In the genomic region with DNA sequence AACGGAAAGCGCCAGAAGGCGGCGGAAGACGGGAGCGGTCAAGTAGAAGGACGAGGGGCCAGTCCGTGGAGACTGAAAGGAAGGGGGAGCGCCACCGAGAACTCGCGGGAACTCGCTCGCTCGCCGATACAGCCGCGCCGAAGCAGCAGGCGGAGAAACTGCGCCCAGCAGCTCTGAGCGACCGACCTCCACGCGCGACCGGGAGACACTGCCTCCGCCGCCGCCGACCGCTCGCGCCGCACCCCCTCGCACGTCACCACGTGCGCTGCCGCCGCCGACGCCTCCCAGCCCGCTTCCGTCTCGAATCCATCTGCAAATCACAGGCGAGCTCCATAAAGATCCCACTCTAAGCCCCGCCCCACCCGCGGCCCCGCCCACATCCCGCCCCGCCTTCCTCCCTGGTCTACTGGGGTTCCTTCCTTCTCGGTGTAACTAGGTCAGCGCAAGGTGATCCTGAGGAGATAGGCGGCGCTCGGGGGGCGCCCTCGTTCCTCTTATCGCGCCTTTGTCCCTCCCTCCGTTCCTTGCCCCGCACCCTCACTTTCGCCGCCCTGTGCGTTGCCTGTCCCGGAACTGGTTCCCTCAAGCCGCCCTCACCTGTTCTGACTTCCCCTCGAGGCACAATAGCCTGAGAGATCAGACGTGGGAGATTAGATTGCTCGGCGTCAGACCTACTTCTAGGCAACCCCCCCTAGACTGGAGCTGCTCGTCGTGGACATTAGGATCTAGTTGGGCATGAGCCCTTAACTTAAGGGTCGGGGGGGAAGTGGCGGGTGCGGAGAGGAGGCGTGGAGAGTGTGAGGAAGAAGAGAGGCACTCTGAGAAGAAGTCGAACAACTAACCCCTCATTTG, we compare ENCODE assay signal across 1 cellular context.
A peak's percentile ranks its signal among the peaks of the same experiment; 100 is the strongest.
TF ChIP-seq lines count a peak whose summit lies in the region.

A gene (minus strand): TSS at position 210 of the 852 bp plus-strand sequence. CDS start 7,750 bp downstream, outside the sequence.

TF ChIP-seq in HepG2, 621 proteins besides CTCF, POLR2A, EP300 and RAD21 (continued from another document):
- TF ChIP-seq RBFOX2 (IDR thresholded peaks at IDR 0.05; ENCODE audit: low read depth, low read length) (peak; percentile 89), TGIF2 (CRISPR knock-in tag; IDR thresholded peaks at IDR 0.05) (peak; percentile 56), U2AF1 (optimal IDR thresholded peaks at IDR 0.05; ENCODE audit: low read depth, low read length) (peak; percentile 17), ZNF282 (IDR thresholded peaks at IDR 0.05; ENCODE audit: partially characterized antibody) (no peak), ATRX (CRISPR knock-in tag; IDR thresholded peaks at IDR 0.05; ENCODE audit: borderline replicate concordance) (no peak), ZIK1 (CRISPR knock-in tag; IDR thresholded peaks at IDR 0.05; ENCODE audit: borderline replicate concordance, low read depth) (peak; percentile 46; the same call in 1 of the 2 replicates), ATF7 (IDR thresholded peaks at IDR 0.05) (no peak), ATF7 (CRISPR knock-in tag; IDR thresholded peaks at IDR 0.05) (no peak), ZNF354B (CRISPR knock-in tag; IDR thresholded peaks at IDR 0.05) (0 out of 2 replicates have a peak, but pooled peaks have one; percentile 64), ZNF124 (CRISPR knock-in tag; IDR thresholded peaks at IDR 0.05) (0 out of 2 replicates have a peak, but pooled peaks have one; percentile 32), SAFB2 (CRISPR knock-in tag; IDR thresholded peaks at IDR 0.05; ENCODE audit: borderline replicate concordance, low read depth) (peak; percentile 67; the same call in 1 of the 2 replicates), SOX13 (IDR thresholded peaks at IDR 0.05) (no peak), SOX13 (CRISPR knock-in tag; conservative IDR thresholded peaks at IDR 0.05 in 1 of 2, IDR thresholded peaks at IDR 0.05 in 1 of 2) (0 out of 4 replicates have a peak, but pooled peaks of 1 of the 2 experiments have one; percentile 24), YEATS4 (CRISPR knock-in tag; IDR thresholded peaks at IDR 0.05; ENCODE audit: borderline replicate concordance) (peak; percentile 50; the same call in 1 of the 2 replicates), ZNF788 (CRISPR knock-in tag; IDR thresholded peaks at IDR 0.05; ENCODE audit: borderline replicate concordance) (peak; percentile 71; the same call in 1 of the 2 replicates), GATAD1 (CRISPR knock-in tag; IDR thresholded peaks at IDR 0.05) (peak; percentile 43; the same call in 1 of the 2 replicates), STAG1 (CRISPR knock-in tag; IDR thresholded peaks at IDR 0.05) (peak; percentile 53), ERF (CRISPR knock-in tag; IDR thresholded peaks at IDR 0.05) (peak; percentile 85), FOXM1 (CRISPR knock-in tag; IDR thresholded peaks at IDR 0.05) (no peak), RXRB (CRISPR knock-in tag; IDR thresholded peaks at IDR 0.05; ENCODE audit: borderline replicate concordance) (peak; percentile 49; the same call in 1 of the 2 replicates), HOXA3 (CRISPR knock-in tag; IDR thresholded peaks at IDR 0.05) (peak; percentile 68), CAMTA2 (CRISPR knock-in tag; IDR thresholded peaks at IDR 0.05; ENCODE audit: borderline replicate concordance) (0 out of 2 replicates have a peak, but pooled peaks have one; percentile 26), ZNF335 (CRISPR knock-in tag; IDR thresholded peaks at IDR 0.05) (no peak), MATR3 (CRISPR knock-in tag; IDR thresholded peaks at IDR 0.05) (no peak), POLR2AphosphoS5 (IDR thresholded peaks at IDR 0.05; ENCODE audit: low read depth, low read length) (peak; percentile 78), ZNF589 (CRISPR knock-in tag; conservative IDR thresholded peaks at IDR 0.05) (0 out of 2 replicates have a peak, but pooled peaks have one; percentile 40), MEIS2 (CRISPR knock-in tag; IDR thresholded peaks at IDR 0.05) (peak; percentile 75; the same call in 1 of the 2 replicates), SRSF1 (optimal IDR thresholded peaks at IDR 0.05; ENCODE audit: low read depth, low read length) (no peak), TAF1 (CRISPR knock-in tag; IDR thresholded peaks at IDR 0.05) (peak; percentile 96), SP4 (CRISPR knock-in tag; IDR thresholded peaks at IDR 0.05) (no peak), ISX (CRISPR knock-in tag; conservative IDR thresholded peaks at IDR 0.05) (no peak)
- TF ChIP-seq, protein P1, sequence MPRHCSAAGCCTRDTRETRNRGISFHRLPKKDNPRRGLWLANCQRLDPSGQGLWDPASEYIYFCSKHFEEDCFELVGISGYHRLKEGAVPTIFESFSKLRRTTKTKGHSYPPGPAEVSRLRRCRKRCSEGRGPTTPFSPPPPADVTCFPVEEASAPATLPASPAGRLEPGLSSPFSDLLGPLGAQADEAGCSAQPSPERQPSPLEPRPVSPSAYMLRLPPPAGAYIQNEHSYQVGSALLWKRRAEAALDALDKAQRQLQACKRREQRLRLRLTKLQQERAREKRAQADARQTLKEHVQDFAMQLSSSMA (CRISPR knock-in tag; IDR thresholded peaks at IDR 0.05), result no peak
- TF ChIP-seq, protein P2, sequence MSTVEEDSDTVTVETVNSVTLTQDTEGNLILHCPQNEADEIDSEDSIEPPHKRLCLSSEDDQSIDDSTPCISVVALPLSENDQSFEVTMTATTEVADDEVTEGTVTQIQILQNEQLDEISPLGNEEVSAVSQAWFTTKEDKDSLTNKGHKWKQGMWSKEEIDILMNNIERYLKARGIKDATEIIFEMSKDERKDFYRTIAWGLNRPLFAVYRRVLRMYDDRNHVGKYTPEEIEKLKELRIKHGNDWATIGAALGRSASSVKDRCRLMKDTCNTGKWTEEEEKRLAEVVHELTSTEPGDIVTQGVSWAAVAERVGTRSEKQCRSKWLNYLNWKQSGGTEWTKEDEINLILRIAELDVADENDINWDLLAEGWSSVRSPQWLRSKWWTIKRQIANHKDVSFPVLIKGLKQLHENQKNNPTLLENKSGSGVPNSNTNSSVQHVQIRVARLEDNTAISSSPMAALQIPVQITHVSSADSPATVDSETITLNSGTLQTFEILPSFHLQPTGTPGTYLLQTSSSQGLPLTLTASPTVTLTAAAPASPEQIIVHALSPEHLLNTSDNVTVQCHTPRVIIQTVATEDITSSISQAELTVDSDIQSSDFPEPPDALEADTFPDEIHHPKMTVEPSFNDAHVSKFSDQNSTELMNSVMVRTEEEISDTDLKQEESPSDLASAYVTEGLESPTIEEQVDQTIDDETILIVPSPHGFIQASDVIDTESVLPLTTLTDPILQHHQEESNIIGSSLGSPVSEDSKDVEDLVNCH (CRISPR knock-in tag; IDR thresholded peaks at IDR 0.05), result no peak
- TF ChIP-seq, protein P3, sequence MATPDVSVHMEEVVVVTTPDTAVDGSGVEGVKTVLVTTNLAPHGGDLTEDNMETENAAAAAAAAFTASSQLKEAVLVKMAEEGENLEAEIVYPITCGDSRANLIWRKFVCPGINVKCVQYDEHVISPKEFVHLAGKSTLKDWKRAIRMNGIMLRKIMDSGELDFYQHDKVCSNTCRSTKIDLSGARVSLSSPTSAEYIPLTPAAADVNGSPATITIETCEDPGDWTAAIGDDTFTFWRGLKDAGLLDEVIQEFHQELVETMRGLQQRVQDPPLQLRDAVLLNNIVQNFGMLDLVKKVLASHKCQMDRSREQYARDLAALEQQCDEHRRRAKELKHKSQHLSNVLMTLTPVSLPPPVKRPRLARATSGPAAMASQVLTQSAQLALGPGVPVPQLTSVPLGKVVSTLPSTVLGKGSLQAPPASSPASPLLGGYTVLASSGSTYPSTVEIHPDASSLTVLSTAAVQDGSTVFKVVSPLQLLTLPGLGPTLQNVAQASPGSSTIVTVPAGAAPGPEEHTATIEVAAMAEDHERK (CRISPR knock-in tag; IDR thresholded peaks at IDR 0.05; ENCODE audit: low read depth), result peak; percentile 72
- TF ChIP-seq, protein P4, sequence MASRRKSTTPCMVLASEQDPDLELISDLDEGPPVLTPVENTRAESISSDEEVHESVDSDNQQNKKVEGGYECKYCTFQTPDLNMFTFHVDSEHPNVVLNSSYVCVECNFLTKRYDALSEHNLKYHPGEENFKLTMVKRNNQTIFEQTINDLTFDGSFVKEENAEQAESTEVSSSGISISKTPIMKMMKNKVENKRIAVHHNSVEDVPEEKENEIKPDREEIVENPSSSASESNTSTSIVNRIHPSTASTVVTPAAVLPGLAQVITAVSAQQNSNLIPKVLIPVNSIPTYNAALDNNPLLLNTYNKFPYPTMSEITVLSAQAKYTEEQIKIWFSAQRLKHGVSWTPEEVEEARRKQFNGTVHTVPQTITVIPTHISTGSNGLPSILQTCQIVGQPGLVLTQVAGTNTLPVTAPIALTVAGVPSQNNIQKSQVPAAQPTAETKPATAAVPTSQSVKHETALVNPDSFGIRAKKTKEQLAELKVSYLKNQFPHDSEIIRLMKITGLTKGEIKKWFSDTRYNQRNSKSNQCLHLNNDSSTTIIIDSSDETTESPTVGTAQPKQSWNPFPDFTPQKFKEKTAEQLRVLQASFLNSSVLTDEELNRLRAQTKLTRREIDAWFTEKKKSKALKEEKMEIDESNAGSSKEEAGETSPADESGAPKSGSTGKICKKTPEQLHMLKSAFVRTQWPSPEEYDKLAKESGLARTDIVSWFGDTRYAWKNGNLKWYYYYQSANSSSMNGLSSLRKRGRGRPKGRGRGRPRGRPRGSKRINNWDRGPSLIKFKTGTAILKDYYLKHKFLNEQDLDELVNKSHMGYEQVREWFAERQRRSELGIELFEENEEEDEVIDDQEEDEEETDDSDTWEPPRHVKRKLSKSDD (CRISPR knock-in tag; IDR thresholded peaks at IDR 0.05; ENCODE audit: low read depth), result peak; percentile 65; the same call in 1 of the 2 replicates
- TF ChIP-seq, protein P5, sequence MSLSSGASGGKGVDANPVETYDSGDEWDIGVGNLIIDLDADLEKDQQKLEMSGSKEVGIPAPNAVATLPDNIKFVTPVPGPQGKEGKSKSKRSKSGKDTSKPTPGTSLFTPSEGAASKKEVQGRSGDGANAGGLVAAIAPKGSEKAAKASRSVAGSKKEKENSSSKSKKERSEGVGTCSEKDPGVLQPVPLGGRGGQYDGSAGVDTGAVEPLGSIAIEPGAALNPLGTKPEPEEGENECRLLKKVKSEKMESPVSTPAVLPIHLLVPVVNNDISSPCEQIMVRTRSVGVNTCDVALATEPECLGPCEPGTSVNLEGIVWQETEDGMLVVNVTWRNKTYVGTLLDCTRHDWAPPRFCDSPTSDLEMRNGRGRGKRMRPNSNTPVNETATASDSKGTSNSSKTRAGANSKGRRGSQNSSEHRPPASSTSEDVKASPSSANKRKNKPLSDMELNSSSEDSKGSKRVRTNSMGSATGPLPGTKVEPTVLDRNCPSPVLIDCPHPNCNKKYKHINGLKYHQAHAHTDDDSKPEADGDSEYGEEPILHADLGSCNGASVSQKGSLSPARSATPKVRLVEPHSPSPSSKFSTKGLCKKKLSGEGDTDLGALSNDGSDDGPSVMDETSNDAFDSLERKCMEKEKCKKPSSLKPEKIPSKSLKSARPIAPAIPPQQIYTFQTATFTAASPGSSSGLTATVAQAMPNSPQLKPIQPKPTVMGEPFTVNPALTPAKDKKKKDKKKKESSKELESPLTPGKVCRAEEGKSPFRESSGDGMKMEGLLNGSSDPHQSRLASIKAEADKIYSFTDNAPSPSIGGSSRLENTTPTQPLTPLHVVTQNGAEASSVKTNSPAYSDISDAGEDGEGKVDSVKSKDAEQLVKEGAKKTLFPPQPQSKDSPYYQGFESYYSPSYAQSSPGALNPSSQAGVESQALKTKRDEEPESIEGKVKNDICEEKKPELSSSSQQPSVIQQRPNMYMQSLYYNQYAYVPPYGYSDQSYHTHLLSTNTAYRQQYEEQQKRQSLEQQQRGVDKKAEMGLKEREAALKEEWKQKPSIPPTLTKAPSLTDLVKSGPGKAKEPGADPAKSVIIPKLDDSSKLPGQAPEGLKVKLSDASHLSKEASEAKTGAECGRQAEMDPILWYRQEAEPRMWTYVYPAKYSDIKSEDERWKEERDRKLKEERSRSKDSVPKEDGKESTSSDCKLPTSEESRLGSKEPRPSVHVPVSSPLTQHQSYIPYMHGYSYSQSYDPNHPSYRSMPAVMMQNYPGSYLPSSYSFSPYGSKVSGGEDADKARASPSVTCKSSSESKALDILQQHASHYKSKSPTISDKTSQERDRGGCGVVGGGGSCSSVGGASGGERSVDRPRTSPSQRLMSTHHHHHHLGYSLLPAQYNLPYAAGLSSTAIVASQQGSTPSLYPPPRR (CRISPR knock-in tag; IDR thresholded peaks at IDR 0.05; ENCODE audit: borderline replicate concordance), result no peak
